Comparison of ENCODE assay signal across 17 cellular contexts in genomic region chr4:1469043-1469442, GRCh38.
A peak's percentile ranks its signal among the peaks of the same experiment; 100 is the strongest.
DNase-seq lines count a peak whose midpoint lies in the region; ATAC-seq and TF ChIP-seq lines count a peak whose summit lies in the region.
"Had no signal": no experiment of that assay in that cellular context is flagged by ENCODE, and none has a peak within 500 bp of the region (broad histone marks: within the 10 kb centered on the region; RNA-seq: fewer than 3 reads in every experiment).

No MANE protein-coding gene starts in this region.

- CTCF ChIA-PET in CD8-positive, alpha-beta memory T cell (lab: Charles Lee), result no interaction called here

- H3K4me1 Mint-ChIP-seq in CD14-positive monocyte, result no peaks in the 10 kb centered on the region
- no peaks in the 10 kb centered on the region for H3K4me1 Mint-ChIP-seq in CD8-positive, alpha-beta memory T cell

- no peak for TF ChIP-seq POLR2A in heart left ventricle (IDR thresholded peaks at IDR 0.05)

- intact Hi-C loops in cardiac septum (cut with DNase I), result no loop called here
- intact Hi-C loops in heart left ventricle (cut with DNase I), result no loop called here
- intact Hi-C loops in CD14-positive monocyte (cut with micrococcal nuclease), result no loop called here

- no peak overlapping the region for H3K23ac ChIP-seq in neuronal stem cell (ENCODE audit: low read depth, low read length, poor library complexity)

- H3K9me3 Mint-ChIP-seq in CD14-positive monocyte, result peaks cover 0 to 13% (median 6%) of the 10 kb centered on the region in 7 donors
- H3K9me3 Mint-ChIP-seq in CD8-positive, alpha-beta memory T cell, result peaks cover 0 to 7% (median 3%) of the 10 kb centered on the region in 5 donors

- H3K18ac ChIP-seq in neuronal stem cell (ENCODE audit: low read length), result no peak overlapping the region

- H3K9me3 ChIP-seq in heart left ventricle (no peaks in the 10 kb centered on the region), neuronal stem cell (replicated peaks in 1 of 2; ENCODE audit: control insufficient read depth in 2 of 2, insufficient read depth in 1 of 2, low read depth in 1 of 2, low read length in 2 of 2) (peaks cover 0 to 4% of the 10 kb centered on the region in 2 donors)
- no peaks in the 10 kb centered on the region for H3K9me3 ChIP-seq in CD8-positive, alpha-beta memory T cell (ENCODE audit: low read length)

- H3K36me3 Mint-ChIP-seq in CD14-positive monocyte, result no peaks in the 10 kb centered on the region
- no peaks in the 10 kb centered on the region for H3K36me3 Mint-ChIP-seq in CD8-positive, alpha-beta memory T cell

- H3K9ac ChIP-seq in neuronal stem cell (ENCODE audit: low read depth, low read length, poor library complexity), result no peak overlapping the region
- H3K9ac ChIP-seq: BLaER1 treated with 17β-estradiol and CSF1 and Interleukin-3, amounts not matched to agents 10 nM and 100 nM; GM23248 had no signal

- no peak overlapping the region for H3K27ac ChIP-seq in heart left ventricle
- H3K27ac ChIP-seq in neuronal stem cell (replicated peaks; ENCODE audit: low read length), result no peak overlapping the region
- H3K27ac ChIP-seq in CD8-positive, alpha-beta memory T cell (ENCODE audit: low read depth, low read length), result no peak overlapping the region
- H3K27ac ChIP-seq: BLaER1 treated with 17β-estradiol and CSF1 and Interleukin-3, amounts not matched to agents 10 nM and 100 nM; GM23248; HL-60 had no signal

- H2BK15ac ChIP-seq in neuronal stem cell (ENCODE audit: low read length), result no peak overlapping the region

- peaks cover 0 to 11% (median 0%) of the 10 kb centered on the region in 12 donors for H3K4me1 ChIP-seq in heart left ventricle
- H3K4me1 ChIP-seq in neuronal stem cell (ENCODE audit: control insufficient read depth in 2 of 2, insufficient read depth in 1 of 2, low read depth in 1 of 2, low read length in 2 of 2), result peaks cover 0 to 7% of the 10 kb centered on the region in 2 donors
- H3K4me1 ChIP-seq in CD8-positive, alpha-beta memory T cell (ENCODE audit: insufficient read depth, low read length), result no peaks in the 10 kb centered on the region
- H3K4me1 ChIP-seq: BLaER1 treated with 17β-estradiol and CSF1 and Interleukin-3, amounts not matched to agents 10 nM and 100 nM had no signal

- peaks cover 14 to 19% (median 17%) of the 10 kb centered on the region in 3 donors for H3K27me3 Mint-ChIP-seq in CD14-positive monocyte (ENCODE audit: low read depth in 3 of 3)
- peaks cover 12 to 16% of the 10 kb centered on the region in 2 donors for H3K27me3 Mint-ChIP-seq in CD8-positive, alpha-beta memory T cell

- no peak overlapping the region for H3K4me2 ChIP-seq in neuronal stem cell (ENCODE audit: insufficient read depth, low read length, poor library complexity, severe bottlenecking)
- H3K4me2 ChIP-seq: BLaER1 treated with 17β-estradiol and CSF1 and Interleukin-3, amounts not matched to agents 10 nM and 100 nM had no signal

- H4K91ac ChIP-seq in neuronal stem cell (ENCODE audit: low read depth, low read length, poor library complexity), result no peak overlapping the region

- H3K4me3 ChIP-seq in heart left ventricle (no peak overlapping the region), neuronal stem cell (ENCODE audit: low read length in 2 of 2) (no peak overlapping the region)
- H3K4me3 ChIP-seq in CD8-positive, alpha-beta memory T cell (ENCODE audit: low read length), result no peak overlapping the region
- H3K4me3 ChIP-seq: BLaER1 treated with 17β-estradiol and CSF1 and Interleukin-3, amounts not matched to agents 10 nM and 100 nM; GM23248 had no signal

- no peak overlapping the region for H2AFZ ChIP-seq in neuronal stem cell (ENCODE audit: low read length)
- H2AFZ ChIP-seq: GM23248 had no signal

- H2AK5ac ChIP-seq in neuronal stem cell (ENCODE audit: low read depth, low read length), result peak overlapping the region; percentile 93

- H3K79me1 ChIP-seq in neuronal stem cell (ENCODE audit: low read depth, low read length), result no peaks in the 10 kb centered on the region

- H4K8ac ChIP-seq in neuronal stem cell (ENCODE audit: low read depth, low read length), result no peak overlapping the region

- H3K36me3 ChIP-seq in heart left ventricle (no peaks in the 10 kb centered on the region), neuronal stem cell (replicated peaks in 1 of 2; ENCODE audit: control insufficient read depth in 2 of 2, insufficient read depth in 2 of 2, low read length in 2 of 2) (no peaks in the 10 kb centered on the region)
- no peaks in the 10 kb centered on the region for H3K36me3 ChIP-seq in CD8-positive, alpha-beta memory T cell (ENCODE audit: insufficient read depth, low read length)
- H3K36me3 ChIP-seq: BLaER1 treated with 17β-estradiol and CSF1 and Interleukin-3, amounts not matched to agents 10 nM and 100 nM had no signal

- H2BK5ac ChIP-seq in neuronal stem cell (ENCODE audit: low read length), result peak overlapping the region; percentile 71

- H3K4me3 Mint-ChIP-seq in CD14-positive monocyte, result no peak overlapping the region
- no peak overlapping the region for H3K4me3 Mint-ChIP-seq in CD8-positive, alpha-beta memory T cell
- H3K4me3 Mint-ChIP-seq: CD4-positive, alpha-beta T cell had no signal

- no peak overlapping the region for H3K27ac Mint-ChIP-seq in CD14-positive monocyte
- no peak overlapping the region for H3K27ac Mint-ChIP-seq in CD8-positive, alpha-beta memory T cell
- H3K27ac Mint-ChIP-seq: CD4-positive, alpha-beta T cell had no signal

- no peak overlapping the region for H2BK12ac ChIP-seq in neuronal stem cell (ENCODE audit: low read length)

- POLR2A ChIA-PET in CD8-positive, alpha-beta memory T cell (lab: Charles Lee), result no interaction called here

- TF ChIP-seq CTCF in heart left ventricle (IDR thresholded peaks at IDR 0.05) (no peak), CD14-positive monocyte (IDR thresholded peaks at IDR 0.05) (no peak)

- H3K14ac ChIP-seq in neuronal stem cell (ENCODE audit: low read length), result no peak overlapping the region

- 79 to 86% (median 81%) methylated on average over 3 to 6 of the region's 6 CpGs for WGBS in heart left ventricle, 4 donors
- no CpG with 5 or more reads among the region's 6 CpGs for WGBS in neuronal stem cell (ENCODE audit: extremely low coverage in 2 of 2, insufficient read length in 2 of 2, insufficient replicate concordance in 1 of 2), 2 donors

- no peak overlapping the region for H2BK120ac ChIP-seq in neuronal stem cell (ENCODE audit: low read depth, low read length)

- ATAC-seq in activated CD4-positive, CD25-positive, alpha-beta regulatory T cell treated with anti-CD3 and anti-CD28 coated beads, Interleukin-2, amount 50 U/mL, for 24 hours, result no peak
- ATAC-seq in heart left ventricle (no peak), HG03097 (IDR thresholded peaks at IDR 0.05; ENCODE audit: low FRiP score, unreplicated experiment) (no peak)
- ATAC-seq: HCT116 had no signal

- peaks cover 23 to 63% (median 32%) of the 10 kb centered on the region in 9 donors for H3K27me3 ChIP-seq in heart left ventricle
- H3K27me3 ChIP-seq in neuronal stem cell (ENCODE audit: control insufficient read depth in 3 of 3, insufficient read depth in 3 of 3, low read depth in 1 of 3, low read length in 3 of 3), result peaks cover 0 to 15% (median 0%) of the 10 kb centered on the region in 3 experiments
- H3K27me3 ChIP-seq in CD8-positive, alpha-beta memory T cell (ENCODE audit: insufficient read depth, low read length, poor library complexity, severe bottlenecking), result no peaks in the 10 kb centered on the region

- peak; percentile 16 for DNase-seq in activated CD4-positive, CD25-positive, alpha-beta regulatory T cell treated with anti-CD3 and anti-CD28 coated beads, Interleukin-2, amount 50 U/mL, for 72 hours
- DNase-seq in cardiac septum (ENCODE audit: low spot score) (peak; percentile 44), heart left ventricle (no peak), CD14-positive monocyte (ENCODE audit: low spot score) (peak; percentile 11), neuronal stem cell (ENCODE audit: low spot score) (no peak)
- no peak for DNase-seq in CD8-positive, alpha-beta memory T cell
- DNase-seq: ACHN; CD4-positive, alpha-beta T cell; DMS153; DMS79 treated with DMSO at 0.1 percent for 48 hours; EL; GM23248 had no signal

- H3K4ac ChIP-seq in neuronal stem cell (ENCODE audit: low read length), result no peak overlapping the region

Comparison
In these comparisons a context has a peak if more than half of its experiments do, and no peak if none do; other contexts are left out.
1. DNase-seq: peak in activated CD4-positive, CD25-positive, alpha-beta regulatory T cell treated with anti-CD3 and anti-CD28 coated beads, Interleukin-2, amount 50 U/mL, for 72 hours (single experiment), cardiac septum (single experiment) and CD14-positive monocyte (single experiment); none in heart left ventricle (0 of 5), neuronal stem cell (single experiment) and CD8-positive, alpha-beta memory T cell (0 of 5).